ENCODE assay signal across 9 cellular contexts in genomic region chr6:66496659-66497058, GRCh38.
DNase-seq lines count a peak whose midpoint lies in the region; ATAC-seq and TF ChIP-seq lines count a peak whose summit lies in the region.
"Had no signal": no experiment of that assay in that cellular context is flagged by ENCODE, and none has a peak within 500 bp of the region (broad histone marks: within the 10 kb centered on the region; RNA-seq: fewer than 3 reads in every experiment).

No MANE protein-coding gene starts in this region.

- H3K9me3 Mint-ChIP-seq in glutamatergic neuron (ENCODE audit: unreplicated experiment) = peaks cover 3% of the 10 kb centered on the region

- no peaks in the 10 kb centered on the region for H3K4me1 Mint-ChIP-seq in glutamatergic neuron (ENCODE audit: low read depth, unreplicated experiment)

- peaks cover 1% of the 10 kb centered on the region for H3K27me3 Mint-ChIP-seq in glutamatergic neuron (ENCODE audit: unreplicated experiment)

- TF ChIP-seq CTCF in glutamatergic neuron (IDR thresholded peaks at IDR 0.05; ENCODE audit: partially characterized antibody, unreplicated experiment) = peak; percentile 71

- peak; percentile 48 for DNase-seq in D341Med (ENCODE audit: low spot score)
- DNase-seq in HuH-7.5 (ENCODE audit: low spot score) = peak; percentile 6
- peak; percentile 23 to 31 for DNase-seq in SHP77 (lab: John Stamatoyannopoulos, UW)
- DNase-seq in glutamatergic neuron = no peak
- DNase-seq in T1000 (lab: John Stamatoyannopoulos, UW) = no peak
- no peak for DNase-seq in NK-92 treated with Interleukin-12 subunit alpha and Interleukin-12 subunit beta, amount 100 ng/mL, for 24 hours (lab: John Stamatoyannopoulos, UW)
- DNase-seq: stimulated activated CD4-positive, alpha-beta T cell treated with anti-CD3 and anti-CD28 coated beads, Interleukin-12 subunit alpha, Interleukin-12 subunit beta, amount 100 ng/mL, for 4 hours had no signal

- no peaks in the 10 kb centered on the region for H3K36me3 Mint-ChIP-seq in glutamatergic neuron (ENCODE audit: unreplicated experiment)

- no peak overlapping the region for H3K27ac Mint-ChIP-seq in glutamatergic neuron (ENCODE audit: unreplicated experiment)

- no peak overlapping the region for H3K4me3 Mint-ChIP-seq in glutamatergic neuron (ENCODE audit: unreplicated experiment)

- no peak for ATAC-seq in HG02759 (IDR thresholded peaks at IDR 0.05; ENCODE audit: unreplicated experiment)
- ATAC-seq in GM19455 (IDR thresholded peaks at IDR 0.05; ENCODE audit: unreplicated experiment) = no peak

Comparison
In these comparisons a context has a peak if more than half of its experiments do, and no peak if none do; other contexts are left out.
1. DNase-seq: peak in D341Med (single experiment), HuH-7.5 (single experiment) and SHP77 (2 of 2); none in glutamatergic neuron (single experiment), T1000 (single experiment) and NK-92 treated with Interleukin-12 subunit alpha and Interleukin-12 subunit beta, amount 100 ng/mL, for 24 hours (single experiment).